ENCODE assay signal across 30 cellular contexts in the genomic region with DNA sequence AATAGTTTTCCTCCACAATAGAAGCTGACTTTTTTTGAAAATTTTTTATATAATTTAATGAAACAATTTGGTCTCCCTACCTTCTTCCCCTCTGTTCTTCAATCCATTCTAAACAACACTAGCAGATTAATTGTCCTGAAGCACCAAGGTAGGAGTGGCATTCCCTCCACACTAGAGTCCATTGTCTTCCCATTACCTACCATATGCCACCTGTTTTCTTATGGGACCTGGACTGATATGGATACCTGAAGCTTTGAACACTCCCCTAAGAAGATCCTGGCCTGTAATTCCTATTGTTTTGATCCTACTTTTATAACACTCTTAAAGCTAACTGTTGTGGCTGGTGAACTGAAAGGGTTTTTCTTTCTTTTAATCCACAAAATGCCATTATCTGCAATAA.
"Had no signal": no experiment of that assay in that cellular context is flagged by ENCODE, and none has a peak within 500 bp of the region (broad histone marks: within the 10 kb centered on the region; RNA-seq: fewer than 3 reads in every experiment).

No MANE protein-coding gene starts in this region.

- H3K27ac ChIP-seq: adrenal gland, body of pancreas, cardiac muscle cell, neural progenitor cell, parathyroid adenoma, psoas muscle had no signal

- H3K36me3 ChIP-seq: adrenal gland, cardiac muscle cell, neural progenitor cell, sigmoid colon had no signal

- H3K4me1 ChIP-seq: parathyroid adenoma, psoas muscle had no signal

- ATAC-seq: activated CD4-positive, alpha-beta T cell treated with anti-CD3 and anti-CD28 coated beads for 36 hours; body of pancreas; effector memory CD8-positive, alpha-beta T cell; left cardiac atrium; naive thymus-derived CD8-positive, alpha-beta T cell; psoas muscle; stimulated activated naive CD8-positive, alpha-beta T cell treated with anti-CD3 and anti-CD28 coated beads, Interleukin-15, amount 100 ng/mL, for 72 hours had no signal

- DNase-seq: activated CD4-positive, alpha-beta T cell treated with anti-CD3 and anti-CD28 coated beads for 36 hours; activated CD4-positive, alpha-beta T cell treated with anti-CD3 and anti-CD28 coated beads, Interleukin-2, amount 50 U/mL, for 48 hours; activated CD4-positive, CD25-positive, alpha-beta regulatory T cell; activated CD8-positive, alpha-beta memory T cell treated with anti-CD3 and anti-CD28 coated beads for 24 hours; activated effector memory CD4-positive, alpha-beta T cell treated with Interleukin-2 at 50 U/mL for 16 hours; activated naive CD4-positive, alpha-beta T cell treated with anti-CD3 and anti-CD28 coated beads for 36 hours; activated naive CD8-positive, alpha-beta T cell treated with anti-CD3 and anti-CD28 coated beads for 36 hours; adrenal gland; aorta; body of pancreas; effector memory CD8-positive, alpha-beta T cell; foreskin fibroblast; hippocampal formation; left cardiac atrium; mammary epithelial cell; midbrain; naive thymus-derived CD8-positive, alpha-beta T cell; occipital lobe; psoas muscle; sigmoid colon; stimulated activated CD4-positive, alpha-beta T cell treated with anti-CD3 and anti-CD28 coated beads, Interleukin-1b, Interleukin-23, amount 100 ng/mL, for 48 hours; stimulated activated CD4-positive, alpha-beta T cell treated with anti-CD3 and anti-CD28 coated beads, Interleukin-4, amount 100 ng/mL, for 4 hours; stimulated activated CD8-positive, alpha-beta memory T cell treated with anti-CD3 and anti-CD28 coated beads, Interleukin-4, amount 100 ng/mL, for 48 hours; stimulated activated naive CD8-positive, alpha-beta T cell treated with anti-CD3 and anti-CD28 coated beads, Interleukin-15, amount 100 ng/mL, for 72 hours; substantia nigra had no signal

- H3K9me3 ChIP-seq: adrenal gland, body of pancreas, psoas muscle, sigmoid colon had no signal

- H3K4me3 ChIP-seq: adrenal gland, body of pancreas, cardiac muscle cell, coronary artery, neural progenitor cell, psoas muscle, sigmoid colon, smooth muscle cell had no signal

- H3K27me3 ChIP-seq: adrenal gland, body of pancreas, cardiac muscle cell, neural progenitor cell, sigmoid colon had no signal
